In the genomic region with DNA sequence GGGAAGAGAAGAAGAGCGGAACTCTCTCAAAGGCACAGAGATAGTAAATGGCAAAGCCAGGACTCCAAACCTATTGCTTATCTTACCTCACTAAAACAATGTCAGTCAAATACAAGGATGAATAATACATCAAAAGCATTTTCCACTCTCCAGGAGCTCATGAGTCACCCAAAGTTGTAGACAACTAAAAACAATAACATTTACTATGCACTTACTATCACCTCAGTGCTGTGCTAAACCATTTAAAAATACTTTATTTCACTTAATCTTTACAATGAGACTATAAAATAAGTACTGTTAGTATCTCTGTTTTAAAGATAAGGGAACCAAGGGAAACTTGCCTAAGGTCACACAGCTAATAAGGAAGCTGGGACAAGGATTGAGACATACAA, we compare ENCODE assay signal across 20 cellular contexts.
A peak's percentile ranks its signal among the peaks of the same experiment; 100 is the strongest.
DNase-seq lines count a peak whose midpoint lies in the region; ATAC-seq, FAIRE-seq and TF ChIP-seq lines count a peak whose summit lies in the region.
"Had no signal": no experiment of that assay in that cellular context is flagged by ENCODE, and none has a peak within 500 bp of the region (broad histone marks: within the 10 kb centered on the region; RNA-seq: fewer than 3 reads in every experiment).

No MANE protein-coding gene starts in this region.

- no peak overlapping the region for H3K9ac ChIP-seq in kidney (ENCODE audit: low read length in 2 of 2)

- H3K27ac ChIP-seq in kidney (ENCODE audit: low read depth in 2 of 2, low read length in 2 of 2) = no peak overlapping the region

- intact Hi-C loops in kidney (cut with DNase I) (no loop called here), posterior cingulate gyrus (cut with DNase I) (no loop called here)

- H3K4me3 ChIP-seq in kidney (ENCODE audit: low read length in 2 of 2) = no peak overlapping the region

- peak; percentile 15 for FAIRE-seq in kidney (lab: Jason Lieb, UNC)
- FAIRE-seq: H1, small intestine, TTC549 had no signal

- ATAC-seq in HG03521 (IDR thresholded peaks at IDR 0.05; ENCODE audit: unreplicated experiment) (no peak), HG02588 (IDR thresholded peaks at IDR 0.05; ENCODE audit: unreplicated experiment) (no peak)
- ATAC-seq: activated naive CD4-positive, alpha-beta T cell treated with anti-CD3 and anti-CD28 coated beads, Interleukin-2, amount 50 U/mL, for 72 hours; stimulated activated naive B cell treated with anti-CD40 and anti-IgM and Interleukin-4, amounts not matched to agents 10 μg/mL and 1 μg/mL and 100 μg/mL, for 72 hours had no signal

- TF ChIP-seq CTCF in kidney (IDR thresholded peaks at IDR 0.05; ENCODE audit: borderline replicate concordance, extremely low read depth, insufficient read depth) = no peak

- no peaks in the 10 kb centered on the region for H3K9me3 ChIP-seq in kidney (ENCODE audit: control insufficient read depth in 1 of 2, low read length in 2 of 2)

- no peaks in the 10 kb centered on the region for H3K4me1 ChIP-seq in kidney (ENCODE audit: control insufficient read depth in 1 of 2, insufficient read depth in 1 of 2, low read depth in 1 of 2, low read length in 2 of 2)

- DNase-seq in EL (peak; percentile 27), NCI-H226 (peak; percentile 58), brain pericyte (ENCODE audit: low read depth, low spot score) (peak; percentile 2), kidney (no peak), posterior cingulate gyrus (no peak), COR-L47 (lab: John Stamatoyannopoulos, UW) (no peak)
- DNase-seq: activated CD4-positive, alpha-beta T cell treated with anti-CD3 and anti-CD28 coated beads, Interleukin-2, amount 10 ng/mL, durations not matched to agents 24 days and 14 days; activated T-cell treated with anti-CD3 and anti-CD28 coated beads for 4 hours; cerebellar nuclear complex; KG1; NCI-H1417; NCI-H2227 treated with DMSO at 0.1 percent for 48 hours; occipital lobe; small intestine; stimulated activated naive B cell treated with anti-CD40 and anti-IgM and Interleukin-4, amounts not matched to agents 10 μg/mL and 1 μg/mL and 100 μg/mL, for 72 hours had no signal

- H3K36me3 ChIP-seq in kidney (ENCODE audit: control insufficient read depth in 1 of 2, insufficient read depth in 2 of 2, low read length in 2 of 2) = no peaks in the 10 kb centered on the region

Comparison
In these comparisons a context has a peak if more than half of its experiments do, and no peak if none do; other contexts are left out.
1. DNase-seq: peak in EL (single experiment), NCI-H226 (single experiment) and brain pericyte (single experiment); none in kidney (single experiment), posterior cingulate gyrus (0 of 10) and COR-L47 (single experiment).